Comparison of ENCODE assay signal across 18 cellular contexts in the genomic region with DNA sequence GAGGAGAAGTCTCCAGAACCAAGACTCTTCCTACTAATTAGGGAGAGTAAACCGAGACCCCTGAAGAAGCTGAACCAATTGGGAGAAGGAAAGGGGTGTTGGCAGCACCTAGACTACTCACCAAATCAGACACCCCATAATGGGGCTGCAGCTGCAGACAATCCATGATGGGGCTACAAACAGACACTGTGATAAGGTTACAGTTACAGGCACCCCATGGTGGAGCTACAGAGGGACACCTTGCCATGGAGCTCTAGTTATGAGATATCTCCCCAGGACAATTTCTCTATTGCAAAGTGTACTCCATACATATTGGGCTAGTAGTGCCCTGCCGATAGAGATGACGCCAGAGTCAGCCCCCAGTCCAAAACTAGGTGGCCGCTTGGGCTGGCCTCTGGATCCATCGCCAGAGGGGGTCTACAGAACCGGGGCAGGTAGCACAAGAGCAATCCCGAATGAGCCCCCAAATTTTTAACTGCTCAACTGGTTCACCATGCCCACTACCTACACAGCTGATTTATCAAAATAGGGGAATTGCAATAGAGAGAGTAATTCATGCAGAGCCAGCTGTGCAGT. TPM values are rescaled to one million over a fixed set of nuclear protein-coding genes. Genes with fewer than 3 reads are reported as not detected.
A peak's percentile ranks its signal among the peaks of the same experiment; 100 is the strongest.
DNase-seq lines count a peak whose midpoint lies in the region; ATAC-seq, FAIRE-seq and TF ChIP-seq lines count a peak whose summit lies in the region.
"Had no signal": no experiment of that assay in that cellular context is flagged by ENCODE, and none has a peak within 500 bp of the region (broad histone marks: within the 10 kb centered on the region; RNA-seq: fewer than 3 reads in every experiment).

No MANE protein-coding gene starts in this region.

- H3K79me2 ChIP-seq in HCT116 (ENCODE audit: insufficient read depth, low read length) (peaks cover 80% of the 10 kb centered on the region), GM12878 (ENCODE audit: control insufficient read depth, insufficient read depth, low read length) (peaks cover 35% of the 10 kb centered on the region), osteoblast (ENCODE audit: insufficient read depth, low read length) (peaks cover 27% of the 10 kb centered on the region)

- H3K9me3 Mint-ChIP-seq in CD8-positive, alpha-beta T cell = no peaks in the 10 kb centered on the region
- no peaks in the 10 kb centered on the region for H3K9me3 Mint-ChIP-seq in stimulated activated effector memory CD8-positive, alpha-beta T cell treated with anti-CD3 and anti-CD28 coated beads, Interleukin-12 subunit alpha, Interleukin-12 subunit beta, amount 100 ng/mL, for 72 hours
- H3K9me3 Mint-ChIP-seq in activated CD4-positive, alpha-beta T cell treated with anti-CD3 and anti-CD28 coated beads, Interleukin-2, amount 10 ng/mL, durations not matched to agents 7 days and 5 days = no peaks in the 10 kb centered on the region

- no peaks in the 10 kb centered on the region for H4K20me1 ChIP-seq in HCT116 (ENCODE audit: insufficient read depth)
- H4K20me1 ChIP-seq in GM12878 (ENCODE audit: control insufficient read depth, insufficient read depth) = no peaks in the 10 kb centered on the region
- H4K20me1 ChIP-seq in osteoblast (ENCODE audit: insufficient read depth, low read length) = peaks cover 8% of the 10 kb centered on the region

- H3K9ac ChIP-seq in HCT116 (ENCODE audit: low read length) = no peak overlapping the region
- H3K9ac ChIP-seq in GM12878 (ENCODE audit: control insufficient read depth, insufficient read depth, low read length) = no peak overlapping the region

- H3K9me3 ChIP-seq in CD8-positive, alpha-beta T cell (ENCODE audit: low read length) = no peaks in the 10 kb centered on the region
- H3K9me3 ChIP-seq in HCT116 (ENCODE audit: control insufficient read depth in 1 of 2, insufficient read depth in 1 of 2, low read depth in 1 of 2, low read length in 2 of 2) = no peaks in the 10 kb centered on the region
- no peaks in the 10 kb centered on the region for H3K9me3 ChIP-seq in GM12878 (replicated peaks; ENCODE audit: control insufficient read depth, insufficient read depth, low read length)
- no peaks in the 10 kb centered on the region for H3K9me3 ChIP-seq in osteoblast (ENCODE audit: low read depth, low read length)

- WGBS in GM12878 (ENCODE audit: insufficient coverage, insufficient replicate concordance, low lambda C conversion rate, missing lambda C conversion rate) = 81% methylated on average over 7 of the region's 7 CpGs

- no peak for TF ChIP-seq CTCF in CD8-positive, alpha-beta T cell (IDR thresholded peaks at IDR 0.05)
- TF ChIP-seq CTCF in HCT116 (IDR thresholded peaks at IDR 0.05 in 2 of 3, conservative IDR thresholded peaks at IDR 0.05 in 1 of 3; ENCODE audit: borderline replicate concordance in 1 of 3, insufficient read depth in 1 of 3, low read depth in 2 of 3, low read length in 2 of 3) = no peak
- no peak for TF ChIP-seq CTCF in GM12878 (IDR thresholded peaks at IDR 0.05 in 2 of 3, conservative IDR thresholded peaks at IDR 0.05 in 1 of 3; ENCODE audit: control insufficient read depth in 2 of 3, extremely low read depth in 1 of 3, insufficient read depth in 1 of 3, low read depth in 3 of 3, low read length in 3 of 3)
- no peak for TF ChIP-seq CTCF in osteoblast (IDR thresholded peaks at IDR 0.05; ENCODE audit: extremely low read depth, low read depth, low read length)

- POLR2A ChIA-PET in CD8-positive, alpha-beta T cell (lab: Charles Lee) = interaction anchor here (1.9 kb wide), 1 partner anchor 10 kb away, joined by 5 read pairs; no protein-coding TSS in a partner anchor
- POLR2A ChIA-PET in HCT116 (lab: Charles Lee) (no interaction called here), GM12878 (lab: Charles Lee) (interaction anchor here (0.6 to 1.3 kb wide), 2 partner anchors 9 to 89 kb away, joined by 3 to 4 read pairs; no protein-coding TSS in a partner anchor)
- POLR2A ChIA-PET in activated CD4-positive, alpha-beta T cell treated with anti-CD3 and anti-CD28 coated beads, Interleukin-2, amount 10 ng/mL, durations not matched to agents 7 days and 5 days (lab: Charles Lee) = no interaction called here

- H3K36me3 Mint-ChIP-seq in CD8-positive, alpha-beta T cell = peaks cover 6% of the 10 kb centered on the region
- H3K36me3 Mint-ChIP-seq in stimulated activated effector memory CD8-positive, alpha-beta T cell treated with anti-CD3 and anti-CD28 coated beads, Interleukin-12 subunit alpha, Interleukin-12 subunit beta, amount 100 ng/mL, for 72 hours = peaks cover 21% of the 10 kb centered on the region
- H3K36me3 Mint-ChIP-seq in activated CD4-positive, alpha-beta T cell treated with anti-CD3 and anti-CD28 coated beads, Interleukin-2, amount 10 ng/mL, durations not matched to agents 7 days and 5 days (ENCODE audit: low read depth) = peaks cover 25% of the 10 kb centered on the region

- TF ChIP-seq POLR2A in HCT116 (IDR thresholded peaks at IDR 0.05; ENCODE audit: borderline replicate concordance, extremely low read depth, insufficient read depth, insufficient read length) = no peak
- TF ChIP-seq POLR2A in GM12878 (IDR thresholded peaks at IDR 0.05; ENCODE audit: low read depth, low read length) = no peak

- RAD21 ChIA-PET in HCT116 (lab: Charles Lee; ENCODE audit: low non-redundant PET in 1 of 2, low total read pairs in 2 of 2, uncharacterized antibody in 2 of 2, unreplicated experiment in 2 of 2) (no interaction called here), GM12878 (lab: Charles Lee; ENCODE audit: unreplicated experiment) (no interaction called here)

- peaks cover 21% of the 10 kb centered on the region for H3K4me1 ChIP-seq in CD8-positive, alpha-beta T cell (ENCODE audit: insufficient read depth, low read length)
- H3K4me1 ChIP-seq in HCT116 (ENCODE audit: control insufficient read depth in 1 of 2, insufficient read depth in 2 of 2, low read length in 2 of 2) (peaks cover 9 to 33% of the 10 kb centered on the region in 2 experiments; a peak in 3 of 4 replicates), GM12878 (ENCODE audit: control insufficient read depth, insufficient read depth, low read length) (peaks cover 3% of the 10 kb centered on the region; the same call in 1 of the 2 replicates), osteoblast (ENCODE audit: insufficient read depth, low read length) (peaks cover 15% of the 10 kb centered on the region)

- H3K27me3 ChIP-seq in CD8-positive, alpha-beta T cell (ENCODE audit: insufficient read depth, low read length) = no peaks in the 10 kb centered on the region
- H3K27me3 ChIP-seq in HCT116 (ENCODE audit: insufficient read depth, low read length) (no peaks in the 10 kb centered on the region), GM12878 (replicated peaks in 1 of 2; ENCODE audit: control insufficient read depth in 2 of 2, insufficient read depth in 2 of 2, low read length in 1 of 2) (no peaks in the 10 kb centered on the region), osteoblast (ENCODE audit: insufficient read depth, low read length) (no peaks in the 10 kb centered on the region)

- DNase-seq in CD8-positive, alpha-beta T cell = no peak
- DNase-seq in HCT116 (ENCODE audit: low read depth, low spot score) (no peak), GM12878 (ENCODE audit: low read depth, low spot score) (no peak), osteoblast (ENCODE audit: insufficient read length, low spot score, missing footprints) (no peak)
- no peak for DNase-seq in stimulated activated effector memory CD8-positive, alpha-beta T cell treated with anti-CD3 and anti-CD28 coated beads, Interleukin-12 subunit alpha, Interleukin-12 subunit beta, amount 100 ng/mL, for 72 hours (ENCODE audit: low spot score in 2 of 2)
- DNase-seq in activated CD4-positive, alpha-beta T cell treated with anti-CD3 and anti-CD28 coated beads, Interleukin-2, amount 10 ng/mL, durations not matched to agents 7 days and 5 days = no peak
- no peak for DNase-seq in activated CD8-positive, alpha-beta memory T cell treated with anti-CD3 and anti-CD28 coated beads for 24 hours
- DNase-seq: ACHN, COR-L47, DMS 273 treated with DMSO at 0.1 percent for 48 hours, KBM-7, NCI-H1417, NCI-H187, NCI-H2227 treated with DMSO at 0.1 percent for 48 hours, NCI-H510A treated with DMSO at 0.1 percent for 48 hours, NCI-H774, SHP77 had no signal

- FAIRE-seq in GM12878 (lab: Jason Lieb, UNC) = no peak

- H3K27ac ChIP-seq in CD8-positive, alpha-beta T cell (ENCODE audit: low read depth, low read length) = no peak overlapping the region
- H3K27ac ChIP-seq in HCT116 (ENCODE audit: low read depth, low read length) (no peak overlapping the region; the same call in 1 of the 2 replicates), GM12878 (ENCODE audit: control insufficient read depth, insufficient read depth) (no peak overlapping the region), osteoblast (ENCODE audit: low read depth, low read length) (no peak overlapping the region)
- H3K27ac ChIP-seq: SK-N-MC had no signal

- TF ChIP-seq RAD21 in HCT116 (IDR thresholded peaks at IDR 0.05; ENCODE audit: low read depth) = no peak
- TF ChIP-seq RAD21 in GM12878 (IDR thresholded peaks at IDR 0.05; ENCODE audit: insufficient read depth, low read depth, low read length) = no peak

- H3K27me3 Mint-ChIP-seq in CD8-positive, alpha-beta T cell (ENCODE audit: low read depth) = no peaks in the 10 kb centered on the region
- H3K27me3 Mint-ChIP-seq in activated CD4-positive, alpha-beta T cell treated with anti-CD3 and anti-CD28 coated beads, Interleukin-2, amount 10 ng/mL, durations not matched to agents 7 days and 5 days = no peaks in the 10 kb centered on the region

- BruUV-seq in HCT116 (replicated peaks; lab: Mats Ljungman, UMichigan) (no TSS peak), GM12878 (replicated peaks; lab: Mats Ljungman, UMichigan) (no TSS peak)

- H3K4me2 ChIP-seq in HCT116 (ENCODE audit: low read length) = no peak overlapping the region
- no peak overlapping the region for H3K4me2 ChIP-seq in GM12878 (ENCODE audit: control insufficient read depth, insufficient read depth)
- no peak overlapping the region for H3K4me2 ChIP-seq in osteoblast (ENCODE audit: insufficient read depth, low read length)

- H3K4me1 Mint-ChIP-seq in CD8-positive, alpha-beta T cell (ENCODE audit: low read depth) = peaks cover 24% of the 10 kb centered on the region
- peaks cover 19% of the 10 kb centered on the region for H3K4me1 Mint-ChIP-seq in stimulated activated effector memory CD8-positive, alpha-beta T cell treated with anti-CD3 and anti-CD28 coated beads, Interleukin-12 subunit alpha, Interleukin-12 subunit beta, amount 100 ng/mL, for 72 hours
- H3K4me1 Mint-ChIP-seq in activated CD4-positive, alpha-beta T cell treated with anti-CD3 and anti-CD28 coated beads, Interleukin-2, amount 10 ng/mL, durations not matched to agents 7 days and 5 days = peaks cover 45% of the 10 kb centered on the region

- no peak for ATAC-seq in CD8-positive, alpha-beta T cell
- no peak for ATAC-seq in HCT116
- no peak for ATAC-seq in GM12878
- no peak for ATAC-seq in stimulated activated effector memory CD8-positive, alpha-beta T cell treated with anti-CD3 and anti-CD28 coated beads, Interleukin-12 subunit alpha, Interleukin-12 subunit beta, amount 100 ng/mL, for 72 hours

- intact Hi-C loops in CD8-positive, alpha-beta T cell (cut with DNase I, micrococcal nuclease) = no loop called here
- intact Hi-C loops in HCT116 (cut with micrococcal nuclease) (no loop called here), GM12878 (cut with micrococcal nuclease; ENCODE audit: unreplicated experiment) (no loop called here)

- in situ Hi-C loops in GM12878 (cut with MboI) = loop anchor here (25.0 kb wide), 1 partner anchor 733 kb away; a partner anchor contains a TSS

- H3K4me3 Mint-ChIP-seq in CD8-positive, alpha-beta T cell = no peak overlapping the region
- peak overlapping the region; percentile 5 for H3K4me3 Mint-ChIP-seq in stimulated activated effector memory CD8-positive, alpha-beta T cell treated with anti-CD3 and anti-CD28 coated beads, Interleukin-12 subunit alpha, Interleukin-12 subunit beta, amount 100 ng/mL, for 72 hours
- no peak overlapping the region for H3K4me3 Mint-ChIP-seq in activated CD4-positive, alpha-beta T cell treated with anti-CD3 and anti-CD28 coated beads, Interleukin-2, amount 10 ng/mL, durations not matched to agents 7 days and 5 days

- H3K36me3 ChIP-seq in CD8-positive, alpha-beta T cell (ENCODE audit: insufficient read depth, low read length) = peaks cover 3% of the 10 kb centered on the region
- peaks cover 12 to 26% of the 10 kb centered on the region in 2 experiments; a peak in 2 of 4 replicates for H3K36me3 ChIP-seq in HCT116 (ENCODE audit: control insufficient read depth in 1 of 2, insufficient read depth in 2 of 2, low read length in 2 of 2)
- H3K36me3 ChIP-seq in GM12878 (ENCODE audit: control insufficient read depth in 2 of 2, insufficient read depth in 2 of 2, low read length in 1 of 2) = no peaks in the 10 kb centered on the region; a peak in 1 of 4 replicates
- H3K36me3 ChIP-seq in osteoblast (ENCODE audit: insufficient read depth, low read length) = no peaks in the 10 kb centered on the region

- TF ChIP-seq EP300 in GM12878 (IDR thresholded peaks at IDR 0.05; ENCODE audit: borderline replicate concordance in 1 of 2, control insufficient read depth in 1 of 2, low read depth in 2 of 2, low read length in 2 of 2) = no peak

- H3K4me3 ChIP-seq in CD8-positive, alpha-beta T cell (ENCODE audit: low read depth, low read length) = no peak overlapping the region
- no peak overlapping the region for H3K4me3 ChIP-seq in HCT116 (replicated peaks in 1 of 2; ENCODE audit: low read depth in 1 of 2, low read length in 2 of 2)
- H3K4me3 ChIP-seq in GM12878 = no peak overlapping the region
- no peak overlapping the region for H3K4me3 ChIP-seq in osteoblast (ENCODE audit: insufficient read depth, low read length)
- H3K4me3 ChIP-seq: SK-N-MC had no signal

- CTCF ChIA-PET in CD8-positive, alpha-beta T cell (lab: Charles Lee) = interaction anchor here (1.2 to 1.7 kb wide), 4 partner anchors 9 to 131 kb away, joined by 3 to 8 read pairs (median 6); no protein-coding TSS in a partner anchor
- CTCF ChIA-PET in HCT116 (lab: Charles Lee) (interaction anchor here (1.0 to 1.3 kb wide), 3 partner anchors 9 to 132 kb away, joined by 3 to 6 read pairs (median 4); a partner anchor contains a TSS), GM12878 (lab: Yijun Ruan, JAX) (interaction anchor here (1.1 to 1.6 kb wide), 4 partner anchors 9 to 20 kb away, joined by 3 to 7 read pairs (median 4); no protein-coding TSS in a partner anchor)
- CTCF ChIA-PET in activated CD4-positive, alpha-beta T cell treated with anti-CD3 and anti-CD28 coated beads, Interleukin-2, amount 10 ng/mL, durations not matched to agents 7 days and 5 days (lab: Charles Lee) = interaction anchor here (1.0 to 1.7 kb wide), 5 partner anchors 10 to 72 kb away, joined by 3 to 4 read pairs (median 3); a partner anchor contains a TSS

- peak overlapping the region; percentile 47 for H3K27ac Mint-ChIP-seq in CD8-positive, alpha-beta T cell
- H3K27ac Mint-ChIP-seq in stimulated activated effector memory CD8-positive, alpha-beta T cell treated with anti-CD3 and anti-CD28 coated beads, Interleukin-12 subunit alpha, Interleukin-12 subunit beta, amount 100 ng/mL, for 72 hours = no peak overlapping the region
- no peak overlapping the region for H3K27ac Mint-ChIP-seq in activated CD4-positive, alpha-beta T cell treated with anti-CD3 and anti-CD28 coated beads, Interleukin-2, amount 10 ng/mL, durations not matched to agents 7 days and 5 days

- SMC1A ChIA-PET in GM12878 (lab: Charles Lee; ENCODE audit: uncharacterized antibody, unreplicated experiment) = interaction anchor here (1.7 to 2.0 kb wide), 2 partner anchors 10 to 130 kb away, joined by 7 to 9 read pairs; no protein-coding TSS in a partner anchor

- no peak overlapping the region for H2AFZ ChIP-seq in HCT116 (ENCODE audit: low read depth, low read length, poor library complexity, severe bottlenecking)
- no peak overlapping the region for H2AFZ ChIP-seq in GM12878 (ENCODE audit: control insufficient read depth, low read depth, low read length)
- no peak overlapping the region for H2AFZ ChIP-seq in osteoblast (ENCODE audit: low read length)

- H3K9me2 ChIP-seq in HCT116 (ENCODE audit: insufficient read depth) = no peaks in the 10 kb centered on the region

RNA-seq across cellular contexts. Expression of a gene that starts 2.1 kb away (rescaled TPM):
- 10 to 100 TPM; 84.6 to 92.5 TPM for total RNA-seq in CD8-positive, alpha-beta T cell
- 48.9 TPM for total RNA-seq in HCT116 (2021; ENCODE audit: unreplicated experiment)
- 81.9 and 82.1 TPM in 2 replicates for polyA plus RNA-seq in HCT116 (2012)
- total RNA-seq in GM12878 (2013; cell fraction: nucleolus; rRNA removed) = 28.4 and 33.0 TPM in 2 replicates
- 64.8 and 68.3 TPM in 2 replicates for total RNA-seq in GM12878 (2014; rRNA removed)
- total RNA-seq in GM12878 (2014; rRNA removed; fragmentation: Illumina TruSeq; extraction: Trizol) = 52.3 and 55.5 TPM in 2 replicates
- 47.8 and 49.1 TPM in 2 replicates for total RNA-seq in GM12878 (2021)
- 55.9 TPM for polyA plus RNA-seq in GM12878 (2011; ENCODE audit: low read depth)
- 37.9 and 44.6 TPM in 2 replicates for polyA plus RNA-seq in GM12878 (2011; rRNA removed)
- polyA plus RNA-seq in GM12878 (2011; cell fraction: cytosol; rRNA removed) = 51.9 and 54.2 TPM in 2 replicates
- 23.3 and 29.3 TPM in 2 replicates for polyA plus RNA-seq in GM12878 (2011; cell fraction: nucleus; rRNA removed)
- polyA plus RNA-seq in GM12878 (2012) = 56.9 and 74.3 TPM in 2 replicates
- polyA plus RNA-seq in GM12878 (2014; fragmentation: Illumina TruSeq; extraction: Trizol) = 47.8 and 48.8 TPM in 2 replicates
- polyA plus RNA-seq in GM12878 (2014; fragmentation: Nextera tagmentation; extraction: Ambion mirVana) = 10 to 100 TPM; 21.0 to 26.1 TPM
- 55.6 and 56.5 TPM in 2 replicates for polyA plus RNA-seq in GM12878 (2014; rRNA removed)
- polyA plus RNA-seq in GM12878 (2016; fragmentation: Nextera tagmentation; extraction: Ambion mirVana) = 100 to 1,000 TPM; 109 to 126 TPM
- 31.5 and 44.8 TPM in 2 replicates for polyA minus RNA-seq in GM12878 (2011; rRNA and poly(A)+ RNA removed)
- polyA minus RNA-seq in GM12878 (2011; cell fraction: cytosol; rRNA and poly(A)+ RNA removed) = 9.8 and 10.0 TPM in 2 replicates
- polyA minus RNA-seq in GM12878 (2011; cell fraction: nucleus; rRNA and poly(A)+ RNA removed) = 10.2 and 27.1 TPM in 2 replicates
- 56.1 and 56.6 TPM in 2 replicates for total RNA-seq in osteoblast
- total RNA-seq in activated CD4-positive, alpha-beta T cell treated with anti-CD3 and anti-CD28 coated beads, Interleukin-2, amount 10 ng/mL, durations not matched to agents 7 days and 5 days = 10 to 100 TPM; 37.2 to 38.3 TPM

Comparison
In these comparisons a context has a peak if more than half of its experiments do, and no peak if none do; other contexts are left out.
1. POLR2A ChIA-PET loops: an anchor here in CD8-positive, alpha-beta T cell (1.9 kb wide) and GM12878 (0.6 to 1.3 kb wide); none called in HCT116 and activated CD4-positive, alpha-beta T cell treated with anti-CD3 and anti-CD28 coated beads, Interleukin-2, amount 10 ng/mL, durations not matched to agents 7 days and 5 days.